Comparison of ENCODE assay signal across 8 cellular contexts in genomic region chr6:84685983-84686584, GRCh38.
DNase-seq lines count a peak whose midpoint lies in the region; ATAC-seq and TF ChIP-seq lines count a peak whose summit lies in the region.

No MANE protein-coding gene starts in this region.

- intact Hi-C loops in upper lobe of right lung (cut with DNase I): no loop called here

- H3K27me3 Mint-ChIP-seq in stimulated activated naive CD8-positive, alpha-beta T cell treated with anti-CD3 and anti-CD28 coated beads, Interleukin-15, amount 100 ng/mL, for 72 hours: no peaks in the 10 kb centered on the region

- no peaks in the 10 kb centered on the region for H3K4me1 ChIP-seq in upper lobe of right lung

- DNase-seq in stimulated activated naive CD8-positive, alpha-beta T cell treated with anti-CD3 and anti-CD28 coated beads, Interleukin-15, Interleukin-2, amounts not matched to agents 100 U/mL and 50 U/mL, for 24 hours: peak; percentile 6
- no peak for DNase-seq in stimulated activated naive CD8-positive, alpha-beta T cell treated with anti-CD3 and anti-CD28 coated beads, Interleukin-15, amount 100 ng/mL, for 72 hours
- peak; percentile 31 for DNase-seq in MV-4-11 (lab: John Stamatoyannopoulos, UW)
- DNase-seq in choroid plexus epithelial cell (ENCODE audit: low read depth): peak; percentile 25
- no peak for DNase-seq in upper lobe of right lung
- no peak for DNase-seq in activated T-cell treated with anti-CD3 and anti-CD28 coated beads for 4 hours
- no peak for DNase-seq in anterior cingulate cortex (lab: John Stamatoyannopoulos, UW)

- H3K27me3 ChIP-seq in upper lobe of right lung: no peaks in the 10 kb centered on the region

- no peaks in the 10 kb centered on the region for H3K36me3 ChIP-seq in upper lobe of right lung

- peak; percentile 63 for TF ChIP-seq CTCF in choroid plexus epithelial cell (conservative IDR thresholded peaks at IDR 0.05; ENCODE audit: low read depth, low read length)
- TF ChIP-seq CTCF in upper lobe of right lung (IDR thresholded peaks at IDR 0.05): peak; percentile 27

- no peaks in the 10 kb centered on the region for H3K9me3 Mint-ChIP-seq in stimulated activated naive CD8-positive, alpha-beta T cell treated with anti-CD3 and anti-CD28 coated beads, Interleukin-15, amount 100 ng/mL, for 72 hours

- no peak overlapping the region for H3K27ac ChIP-seq in upper lobe of right lung

- no peaks in the 10 kb centered on the region for H3K4me1 Mint-ChIP-seq in stimulated activated naive CD8-positive, alpha-beta T cell treated with anti-CD3 and anti-CD28 coated beads, Interleukin-15, amount 100 ng/mL, for 72 hours

- H3K27ac Mint-ChIP-seq in stimulated activated naive CD8-positive, alpha-beta T cell treated with anti-CD3 and anti-CD28 coated beads, Interleukin-15, amount 100 ng/mL, for 72 hours: no peak overlapping the region

- no peak overlapping the region for H3K4me3 ChIP-seq in choroid plexus epithelial cell (ENCODE audit: low read depth, low read length)
- H3K4me3 ChIP-seq in upper lobe of right lung: no peak overlapping the region

- no peaks in the 10 kb centered on the region for H3K9me3 ChIP-seq in upper lobe of right lung

- no peak overlapping the region for H3K4me3 Mint-ChIP-seq in stimulated activated naive CD8-positive, alpha-beta T cell treated with anti-CD3 and anti-CD28 coated beads, Interleukin-15, amount 100 ng/mL, for 72 hours

- ATAC-seq in stimulated activated naive CD8-positive, alpha-beta T cell treated with anti-CD3 and anti-CD28 coated beads, Interleukin-15, Interleukin-2, amounts not matched to agents 100 U/mL and 50 U/mL, for 24 hours: no peak
- no peak for ATAC-seq in stimulated activated naive CD8-positive, alpha-beta T cell treated with anti-CD3 and anti-CD28 coated beads, Interleukin-15, amount 100 ng/mL, for 72 hours
- ATAC-seq in upper lobe of right lung: no peak
- no peak for ATAC-seq in GM19328 (IDR thresholded peaks at IDR 0.05; ENCODE audit: unreplicated experiment)

Comparison
In these comparisons a context has a peak if more than half of its experiments do, and no peak if none do; other contexts are left out.
1. DNase-seq: peak in stimulated activated naive CD8-positive, alpha-beta T cell treated with anti-CD3 and anti-CD28 coated beads, Interleukin-15, Interleukin-2, amounts not matched to agents 100 U/mL and 50 U/mL, for 24 hours (single experiment), MV-4-11 (single experiment) and choroid plexus epithelial cell (single experiment); none in stimulated activated naive CD8-positive, alpha-beta T cell treated with anti-CD3 and anti-CD28 coated beads, Interleukin-15, amount 100 ng/mL, for 72 hours (0 of 2), upper lobe of right lung (single experiment), activated T-cell treated with anti-CD3 and anti-CD28 coated beads for 4 hours (single experiment) and anterior cingulate cortex (0 of 58).